10 cellular contexts compared by ENCODE assay signal in genomic region chr2:4673025-4673489, GRCh38.
DNase-seq lines count a peak whose midpoint lies in the region; ATAC-seq lines count a peak whose summit lies in the region.
"Had no signal": no experiment of that assay in that cellular context is flagged by ENCODE, and none has a peak within 500 bp of the region (broad histone marks: within the 10 kb centered on the region; RNA-seq: fewer than 3 reads in every experiment).

No MANE protein-coding gene starts in this region.

- H3K27ac ChIP-seq in SK-N-MC (no peak overlapping the region), skeletal muscle tissue (ENCODE audit: low read depth, low read length) (no peak overlapping the region), caudate nucleus (ENCODE audit: low read depth, low read length) (no peak overlapping the region)

- H3K4me1 ChIP-seq in skeletal muscle tissue (ENCODE audit: control insufficient read depth in 3 of 3, insufficient read depth in 3 of 3, low read length in 3 of 3), result no peaks in the 10 kb centered on the region

- peaks cover 4% of the 10 kb centered on the region for H3K9me3 Mint-ChIP-seq in activated naive CD4-positive, alpha-beta T cell treated with anti-CD3 and anti-CD28 coated beads, Interleukin-2, amount 10 ng/mL, durations not matched to agents 7 days and 5 days
- no peaks in the 10 kb centered on the region for H3K9me3 Mint-ChIP-seq in activated naive CD4-positive, alpha-beta T cell treated with anti-CD3 and anti-CD28 coated beads for 36 hours

- H3K36me3 Mint-ChIP-seq in activated naive CD4-positive, alpha-beta T cell treated with anti-CD3 and anti-CD28 coated beads, Interleukin-2, amount 10 ng/mL, durations not matched to agents 7 days and 5 days, result no peaks in the 10 kb centered on the region
- H3K36me3 Mint-ChIP-seq in activated naive CD4-positive, alpha-beta T cell treated with anti-CD3 and anti-CD28 coated beads for 36 hours (ENCODE audit: low read depth), result no peaks in the 10 kb centered on the region

- no peaks in the 10 kb centered on the region for H3K27me3 ChIP-seq in skeletal muscle tissue (ENCODE audit: control insufficient read depth in 3 of 3, insufficient read depth in 3 of 3, low read length in 3 of 3)

- no peak overlapping the region for H3K27ac Mint-ChIP-seq in activated naive CD4-positive, alpha-beta T cell treated with anti-CD3 and anti-CD28 coated beads, Interleukin-2, amount 10 ng/mL, durations not matched to agents 7 days and 5 days
- no peak overlapping the region for H3K27ac Mint-ChIP-seq in activated naive CD4-positive, alpha-beta T cell treated with anti-CD3 and anti-CD28 coated beads for 36 hours
- H3K27ac Mint-ChIP-seq: nephron progenitor cell had no signal

- H3K36me3 ChIP-seq in SK-N-MC (ENCODE audit: insufficient read depth, low read length), result no peaks in the 10 kb centered on the region
- H3K36me3 ChIP-seq in skeletal muscle tissue (ENCODE audit: control insufficient read depth in 3 of 3, insufficient read depth in 3 of 3, low read length in 3 of 3), result no peaks in the 10 kb centered on the region

- H3K9ac ChIP-seq in SK-N-MC (ENCODE audit: insufficient read length) (no peak overlapping the region), skeletal muscle tissue (ENCODE audit: low read depth in 1 of 3, low read length in 3 of 3) (no peak overlapping the region)

- peak; percentile 21 for DNase-seq in activated naive CD4-positive, alpha-beta T cell treated with anti-CD3 and anti-CD28 coated beads, Interleukin-2, amount 10 ng/mL, durations not matched to agents 7 days and 5 days
- DNase-seq in activated naive CD4-positive, alpha-beta T cell treated with anti-CD3 and anti-CD28 coated beads for 36 hours, result no peak
- DNase-seq in NCI-H2081 (lab: John Stamatoyannopoulos, UW) (peak; percentile 83 to 94), SK-N-MC (ENCODE audit: low read depth, low spot score) (no peak), caudate nucleus (lab: John Stamatoyannopoulos, UW) (no peak)
- no peak for DNase-seq in activated CD4-positive, CD25-positive, alpha-beta regulatory T cell treated with anti-CD3 and anti-CD28 coated beads, Interleukin-2, amount 50 U/mL, for 72 hours
- DNase-seq: Karpas-422, nephron progenitor cell had no signal

- intact Hi-C loops in activated naive CD4-positive, alpha-beta T cell treated with anti-CD3 and anti-CD28 coated beads for 36 hours (cut with micrococcal nuclease), result no loop called here

- no peak for ATAC-seq in GM21447 (IDR thresholded peaks at IDR 0.05; ENCODE audit: unreplicated experiment)

- peaks cover 3% of the 10 kb centered on the region for H3K4me1 Mint-ChIP-seq in activated naive CD4-positive, alpha-beta T cell treated with anti-CD3 and anti-CD28 coated beads, Interleukin-2, amount 10 ng/mL, durations not matched to agents 7 days and 5 days
- peaks cover 5% of the 10 kb centered on the region for H3K4me1 Mint-ChIP-seq in activated naive CD4-positive, alpha-beta T cell treated with anti-CD3 and anti-CD28 coated beads for 36 hours (ENCODE audit: low read depth)
- H3K4me1 Mint-ChIP-seq: nephron progenitor cell had no signal

- CTCF ChIA-PET in activated naive CD4-positive, alpha-beta T cell treated with anti-CD3 and anti-CD28 coated beads, Interleukin-2, amount 10 ng/mL, durations not matched to agents 7 days and 5 days (lab: Charles Lee), result no interaction called here
- CTCF ChIA-PET in activated naive CD4-positive, alpha-beta T cell treated with anti-CD3 and anti-CD28 coated beads for 36 hours (lab: Charles Lee), result no interaction called here

- H3K27me3 Mint-ChIP-seq in activated naive CD4-positive, alpha-beta T cell treated with anti-CD3 and anti-CD28 coated beads, Interleukin-2, amount 10 ng/mL, durations not matched to agents 7 days and 5 days, result no peaks in the 10 kb centered on the region
- no peaks in the 10 kb centered on the region for H3K27me3 Mint-ChIP-seq in activated naive CD4-positive, alpha-beta T cell treated with anti-CD3 and anti-CD28 coated beads for 36 hours (ENCODE audit: low read depth)

- H3K4me3 ChIP-seq in SK-N-MC (peak overlapping the region; percentile 59), skeletal muscle tissue (ENCODE audit: low read length in 3 of 3) (peak overlapping the region; percentile 55 to 63 (median 58))

- H3K9me3 ChIP-seq in SK-N-MC (ENCODE audit: low read depth, low read length), result no peaks in the 10 kb centered on the region
- no peaks in the 10 kb centered on the region for H3K9me3 ChIP-seq in skeletal muscle tissue (ENCODE audit: control insufficient read depth in 3 of 3, low read length in 3 of 3)

- H3K4me3 Mint-ChIP-seq in activated naive CD4-positive, alpha-beta T cell treated with anti-CD3 and anti-CD28 coated beads, Interleukin-2, amount 10 ng/mL, durations not matched to agents 7 days and 5 days, result no peak overlapping the region
- H3K4me3 Mint-ChIP-seq in activated naive CD4-positive, alpha-beta T cell treated with anti-CD3 and anti-CD28 coated beads for 36 hours, result no peak overlapping the region
- H3K4me3 Mint-ChIP-seq: nephron progenitor cell had no signal

Comparison
In these comparisons a context has a peak if more than half of its experiments do, and no peak if none do; other contexts are left out.
1. DNase-seq: peak in activated naive CD4-positive, alpha-beta T cell treated with anti-CD3 and anti-CD28 coated beads, Interleukin-2, amount 10 ng/mL, durations not matched to agents 7 days and 5 days (single experiment) and NCI-H2081 (2 of 2); none in activated naive CD4-positive, alpha-beta T cell treated with anti-CD3 and anti-CD28 coated beads for 36 hours (single experiment), SK-N-MC (single experiment), activated CD4-positive, CD25-positive, alpha-beta regulatory T cell treated with anti-CD3 and anti-CD28 coated beads, Interleukin-2, amount 50 U/mL, for 72 hours (single experiment) and caudate nucleus (0 of 61).